11 cellular contexts compared by ENCODE assay signal in the genomic region with DNA sequence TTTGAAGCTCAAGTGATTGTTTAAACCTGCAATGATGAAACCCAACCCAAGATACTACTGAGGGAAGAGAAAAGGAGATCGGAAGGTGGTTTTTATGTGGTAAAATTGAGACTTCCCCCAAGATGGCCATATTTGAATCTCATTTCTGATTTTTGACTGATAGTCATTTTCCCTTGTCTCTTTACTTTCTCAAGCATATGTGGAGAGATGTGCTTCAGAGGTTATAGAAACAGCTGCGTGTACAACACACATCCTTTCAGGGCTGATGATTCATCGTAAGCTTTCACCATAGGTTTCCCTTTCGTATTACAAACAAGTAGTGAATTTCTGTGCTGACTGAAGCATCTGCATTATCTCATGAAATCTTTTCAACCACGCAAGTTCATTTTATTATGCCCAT.
DNase-seq lines count a peak whose midpoint lies in the region; ATAC-seq and TF ChIP-seq lines count a peak whose summit lies in the region.
"Had no signal": no experiment of that assay in that cellular context is flagged by ENCODE, and none has a peak within 500 bp of the region (broad histone marks: within the 10 kb centered on the region; RNA-seq: fewer than 3 reads in every experiment).

No MANE protein-coding gene starts in this region.

- no peak for TF ChIP-seq POLR2A in stomach (IDR thresholded peaks at IDR 0.05)

- no peak overlapping the region for H2AFZ ChIP-seq in hepatocyte

- H3K79me2 ChIP-seq in hepatocyte: no peaks in the 10 kb centered on the region

- 72% methylated on average over 5 of the region's 5 CpGs for WGBS in hepatocyte (ENCODE audit: low lambda C conversion rate, missing lambda C conversion rate)
- 78 to 88% (median 84%) methylated on average over 5 of the region's 5 CpGs for WGBS in stomach, 5 donors

- no peaks in the 10 kb centered on the region for H3K27me3 ChIP-seq in hepatocyte
- peaks cover 0 to 12% (median 0%) of the 10 kb centered on the region in 3 donors for H3K27me3 ChIP-seq in stomach
- peaks cover 52% of the 10 kb centered on the region for H3K27me3 ChIP-seq in A673 (replicated peaks; ENCODE audit: insufficient read depth, low read depth, low read length, poor library complexity)

- POLR2A ChIA-PET in A673 (lab: Charles Lee; ENCODE audit: low non-redundant PET): no interaction called here

- no peak overlapping the region for H3K4me3 ChIP-seq in hepatocyte
- no peak overlapping the region for H3K4me3 ChIP-seq in stomach
- no peak overlapping the region for H3K4me3 ChIP-seq in A673 (ENCODE audit: low read depth, low read length, poor library complexity, severe bottlenecking)
- H3K4me3 ChIP-seq: mucosa of descending colon had no signal

- H3K9me3 Mint-ChIP-seq in natural killer cell: peaks cover 0 to 2% of the 10 kb centered on the region in 2 donors

- no TSS peak for BruUV-seq in A673 (replicated peaks; lab: Mats Ljungman, UMichigan)

- no peak overlapping the region for H3K4me2 ChIP-seq in hepatocyte

- peak; percentile 27 for DNase-seq in hepatocyte (ENCODE audit: low spot score)
- DNase-seq in stomach: no peak
- no peak for DNase-seq in natural killer cell
- no peak for DNase-seq in NCI-H1048 (lab: John Stamatoyannopoulos, UW)
- no peak for DNase-seq in A673 (ENCODE audit: low spot score)
- DNase-seq: activated effector memory CD4-positive, alpha-beta T cell treated with Interleukin-2 at 50 U/mL for 16 hours; mucosa of descending colon had no signal

- intact Hi-C loops in stomach (cut with DNase I; ENCODE audit: low total_unique reads) (no loop called here), natural killer cell (cut with micrococcal nuclease) (no loop called here), A673 (cut with micrococcal nuclease; ENCODE audit: unreplicated experiment) (no loop called here)

- TF ChIP-seq CTCF in hepatocyte (IDR thresholded peaks at IDR 0.05; ENCODE audit: poor library complexity) (no peak), stomach (IDR thresholded peaks at IDR 0.05) (no peak), natural killer cell (IDR thresholded peaks at IDR 0.05) (no peak), A673 (conservative IDR thresholded peaks at IDR 0.05; ENCODE audit: low read depth, low read length) (no peak)

- H3K27me3 Mint-ChIP-seq in natural killer cell (ENCODE audit: low read depth in 2 of 2): peaks cover 0 to 12% of the 10 kb centered on the region in 2 donors

- no peaks in the 10 kb centered on the region for H3K36me3 Mint-ChIP-seq in natural killer cell

- no peak for TF ChIP-seq EP300 in stomach (IDR thresholded peaks at IDR 0.05)

- H3K4me1 ChIP-seq in hepatocyte (ENCODE audit: insufficient read depth) (no peaks in the 10 kb centered on the region), stomach (no peaks in the 10 kb centered on the region), A673 (ENCODE audit: insufficient read depth, low read length, poor library complexity, severe bottlenecking) (no peaks in the 10 kb centered on the region)

- H3K4me3 Mint-ChIP-seq in natural killer cell: no peak overlapping the region

- H3K27ac ChIP-seq in hepatocyte: no peak overlapping the region
- no peak overlapping the region for H3K27ac ChIP-seq in stomach
- no peak overlapping the region for H3K27ac ChIP-seq in A673 (ENCODE audit: low read depth, low read length, poor library complexity, severe bottlenecking)

- H3K27ac Mint-ChIP-seq in natural killer cell: no peak overlapping the region

- no peaks in the 10 kb centered on the region for H3K9me3 ChIP-seq in hepatocyte (ENCODE audit: low read depth)
- H3K9me3 ChIP-seq in stomach: no peaks in the 10 kb centered on the region
- H3K9me3 ChIP-seq in A673 (ENCODE audit: low read depth, low read length, poor library complexity, severe bottlenecking): no peaks in the 10 kb centered on the region
- H3K9me3 ChIP-seq: mucosa of descending colon had no signal

- ATAC-seq in GM18520 (IDR thresholded peaks at IDR 0.05; ENCODE audit: unreplicated experiment) (peak; percentile 99), GM21723 (IDR thresholded peaks at IDR 0.05; ENCODE audit: unreplicated experiment) (peak; percentile 99), HG03439 (IDR thresholded peaks at IDR 0.05; ENCODE audit: unreplicated experiment) (peak; percentile 99), natural killer cell (no peak)
- ATAC-seq: mucosa of descending colon, SK-N-SH treated with all-trans-retinoic acid at 6 μM for 48 hours had no signal

- H3K4me1 Mint-ChIP-seq in natural killer cell: no peaks in the 10 kb centered on the region

- H4K20me1 ChIP-seq in hepatocyte (ENCODE audit: insufficient read depth, poor library complexity, severe bottlenecking): no peaks in the 10 kb centered on the region

- H3K36me3 ChIP-seq in hepatocyte (replicated peaks; ENCODE audit: insufficient read depth, low read depth): no peaks in the 10 kb centered on the region
- no peaks in the 10 kb centered on the region for H3K36me3 ChIP-seq in stomach
- no peaks in the 10 kb centered on the region for H3K36me3 ChIP-seq in A673 (ENCODE audit: insufficient read depth, low read length, poor library complexity, severe bottlenecking)

- CTCF ChIA-PET in A673 (lab: Charles Lee): no interaction called here

- H3K9me2 ChIP-seq in hepatocyte (replicated peaks; ENCODE audit: insufficient read depth): no peaks in the 10 kb centered on the region

Comparison
In these comparisons a context has a peak if more than half of its experiments do, and no peak if none do; other contexts are left out.
1. ATAC-seq: peak in GM18520 (single experiment), GM21723 (single experiment) and HG03439 (single experiment); none in natural killer cell (0 of 3).